In genomic region chr6:52726741-52727535, GRCh38 we compare ENCODE assay signal across 19 cellular contexts. TPM values are rescaled to one million over a fixed set of nuclear protein-coding genes. Genes with fewer than 3 reads are reported as not detected.
DNase-seq lines count a peak whose midpoint lies in the region; ATAC-seq and TF ChIP-seq lines count a peak whose summit lies in the region.
"Had no signal": no experiment of that assay in that cellular context is flagged by ENCODE, and none has a peak within 500 bp of the region (broad histone marks: within the 10 kb centered on the region; RNA-seq: fewer than 3 reads in every experiment).

No MANE protein-coding gene starts in this region.

- no peak for TF ChIP-seq POLR2A in stomach (IDR thresholded peaks at IDR 0.05)

- CTCF ChIA-PET in HEK293 (lab: Yijun Ruan, JAX), result interaction anchor here (0.8 kb wide), 1 partner anchor 17 kb away, joined by 3 read pairs; no protein-coding TSS in a partner anchor

- H3K9me3 ChIP-seq in HEK293 (ENCODE audit: control insufficient read depth, insufficient read depth, low read depth, low read length) (no peaks in the 10 kb centered on the region), OCI-LY1 (ENCODE audit: low read length) (no peaks in the 10 kb centered on the region), stomach (no peaks in the 10 kb centered on the region)
- H3K9me3 ChIP-seq: neutrophil, SJSA1 had no signal

- TF ChIP-seq CTCF in HEK293 (tag by site-specific recombination; IDR thresholded peaks at IDR 0.05), result no peak
- TF ChIP-seq CTCF in OCI-LY1 (IDR thresholded peaks at IDR 0.05; ENCODE audit: low read length), result no peak
- TF ChIP-seq CTCF in epithelial cell of esophagus (IDR thresholded peaks at IDR 0.05; ENCODE audit: insufficient read depth, low read depth, low read length, missing control alignments), result no peak
- TF ChIP-seq CTCF in stomach (IDR thresholded peaks at IDR 0.05), result no peak

- no peaks in the 10 kb centered on the region for H3K36me3 ChIP-seq in HEK293 (ENCODE audit: control insufficient read depth in 2 of 2, insufficient read depth in 1 of 2, low read length in 2 of 2)
- no peaks in the 10 kb centered on the region for H3K36me3 ChIP-seq in OCI-LY1 (ENCODE audit: insufficient read depth, low read length)
- no peaks in the 10 kb centered on the region for H3K36me3 ChIP-seq in stomach
- H3K36me3 ChIP-seq: neutrophil, SJSA1 had no signal

- no peak for TF ChIP-seq EP300 in stomach (IDR thresholded peaks at IDR 0.05)

- no peak overlapping the region for H2AFZ ChIP-seq in OCI-LY1 (ENCODE audit: low read length)

- no peak overlapping the region for H3K9ac ChIP-seq in OCI-LY1 (ENCODE audit: low read length)

- ATAC-seq in GM21723 (IDR thresholded peaks at IDR 0.05; ENCODE audit: unreplicated experiment), result no peak
- ATAC-seq in GM19467 (IDR thresholded peaks at IDR 0.05; ENCODE audit: unreplicated experiment), result no peak
- ATAC-seq: stimulated activated naive B cell treated with anti-CD40 and anti-IgM and Interleukin-4, amounts not matched to agents 10 μg/mL and 1 μg/mL and 100 μg/mL, for 72 hours had no signal

- intact Hi-C loops in stomach (cut with DNase I; ENCODE audit: low total_unique reads), result no loop called here

- no peaks in the 10 kb centered on the region for H3F3A ChIP-seq in OCI-LY1 (ENCODE audit: insufficient read depth, low read length)

- no peak overlapping the region; the same call in 1 of the 2 replicates for H3K4me2 ChIP-seq in OCI-LY1 (ENCODE audit: low read length)

- DNase-seq in epithelial cell of esophagus (ENCODE audit: low read depth) (peak; percentile 70), stomach (no peak), H4 (ENCODE audit: low spot score) (no peak)
- DNase-seq: activated CD4-positive, CD25-positive, alpha-beta regulatory T cell; activated naive CD4-positive, alpha-beta T cell treated with anti-CD3 and anti-CD28 coated beads, Interleukin-2, amount 50 U/mL, for 16 hours; activated T-cell treated with anti-CD3 and anti-CD28 coated beads, Interleukin-2, amount 50 U/mL, for 48 hours; foreskin fibroblast; MM.1S; NCI-H187 treated with DMSO at 0.1 percent for 48 hours; stimulated activated naive B cell treated with anti-CD40 and anti-IgM and Interleukin-4, amounts not matched to agents 10 μg/mL and 1 μg/mL and 100 μg/mL, for 72 hours; T-helper 2 cell had no signal

- 79 to 87% (median 84%) methylated on average over 15 of the region's 15 CpGs for WGBS in stomach, 5 donors

- no peaks in the 10 kb centered on the region for H3K9me2 ChIP-seq in OCI-LY1 (ENCODE audit: low read depth, low read length)

- no peaks in the 10 kb centered on the region for H3K79me2 ChIP-seq in OCI-LY1 (ENCODE audit: insufficient read depth, low read length)

- H3K4me3 ChIP-seq in HEK293 (ENCODE audit: low read depth, low read length), result no peak overlapping the region
- H3K4me3 ChIP-seq in OCI-LY1 (ENCODE audit: low read depth, low read length, poor library complexity, severe bottlenecking), result no peak overlapping the region
- H3K4me3 ChIP-seq in epithelial cell of esophagus (ENCODE audit: low read length), result no peak overlapping the region
- no peak overlapping the region for H3K4me3 ChIP-seq in stomach
- H3K4me3 ChIP-seq: SJSA1 had no signal

- POLR2A ChIA-PET in HEK293 (lab: Yijun Ruan, JAX), result no interaction called here

- H3K4me1 ChIP-seq in HEK293 (ENCODE audit: control insufficient read depth, insufficient read depth, low read length) (peaks cover 4% of the 10 kb centered on the region; the same call in 1 of the 2 replicates), OCI-LY1 (ENCODE audit: insufficient read depth, low read length, severe bottlenecking) (peaks cover 27% of the 10 kb centered on the region), stomach (peaks cover 13 to 43% (median 26%) of the 10 kb centered on the region in 4 donors)
- H3K4me1 ChIP-seq: SJSA1 had no signal

- H3K27me3 ChIP-seq in OCI-LY1 (ENCODE audit: insufficient read depth, low read length) (no peaks in the 10 kb centered on the region), stomach (no peaks in the 10 kb centered on the region)
- H3K27me3 ChIP-seq: neutrophil, SJSA1 had no signal

- H3K27ac ChIP-seq in HEK293 (ENCODE audit: extremely low read depth, low read depth, low read length) (no peak overlapping the region), OCI-LY1 (ENCODE audit: low read depth, low read length, poor library complexity, severe bottlenecking) (peak overlapping the region; percentile 57), stomach (peak overlapping the region; percentile 34 to 80 (median 54))
- H3K27ac ChIP-seq: neutrophil, SJSA1 had no signal

- H4K20me1 ChIP-seq in OCI-LY1 (ENCODE audit: insufficient read depth, low read length), result no peaks in the 10 kb centered on the region

TF ChIP-seq in HEK293, 187 proteins besides CTCF, POLR2A, EP300 and RAD21:
- TF ChIP-seq ZIC2 (tag by site-specific recombination; IDR thresholded peaks at IDR 0.05) (peak; percentile 15; the same call in 1 of the 2 replicates), ZNF560 (tag by site-specific recombination; IDR thresholded peaks at IDR 0.05; ENCODE audit: borderline replicate concordance) (no peak)
TF ChIP-seq in HEK293: peak in this region for 1.

RNA-seq across cellular contexts. Expression of gene GSTA2, which starts 36.3 kb away (rescaled TPM):
- total RNA-seq in stomach, result 1 to 10 TPM in 2 of 5 donors, under 1 TPM in 1, not detected in 2; 0.89 to 6.8 (median 2.9) TPM
- polyA plus RNA-seq in stomach, result 1 to 10 TPM; 4.9 to 9.8 (median 7.6) TPM
- total RNA-seq in H4 (2014; rRNA removed; shearing (Covaris generic)), result 0.37 TPM in 1 of 2 replicates, not detected in the other
- total RNA-seq: mononuclear cell, SJSA1, ureter had no signal

RNA-seq across cellular contexts. Expression of gene TMEM14A, which starts 56.0 kb away (rescaled TPM):
- total RNA-seq in stomach, result 10 to 100 TPM in 4 of 5 donors, not detected in 1; 10.7 to 29.9 (median 20.8) TPM
- polyA plus RNA-seq in stomach, result 10 to 100 TPM; 23.2 to 29.4 (median 29.3) TPM
- total RNA-seq in H4 (2014; rRNA removed; shearing (Covaris generic)), result 141 and 148 TPM in 2 replicates
